In the genomic region with DNA sequence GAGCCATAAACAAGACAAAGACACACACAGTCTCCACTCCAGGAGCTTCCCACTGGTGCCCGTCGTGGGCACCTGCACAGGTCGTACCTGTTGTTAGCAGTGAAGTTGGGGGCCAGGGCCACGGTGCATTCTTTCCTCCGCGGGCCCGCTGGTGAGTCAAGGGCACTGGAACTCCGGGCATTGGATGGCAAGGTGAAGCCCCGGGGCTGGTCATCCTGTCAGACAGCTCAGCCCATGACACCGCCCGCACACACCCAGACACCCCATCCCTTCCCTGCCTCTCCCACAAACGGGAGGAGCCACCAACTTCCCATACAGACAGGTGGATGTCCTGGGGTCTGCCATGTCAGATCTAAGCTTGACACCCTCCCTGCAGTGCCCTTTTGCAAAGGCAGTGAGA, we compare ENCODE assay signal across 32 cellular contexts. TPM values are rescaled to one million over a fixed set of nuclear protein-coding genes. Genes with fewer than 3 reads are reported as not detected.
"Had no signal": no experiment of that assay in that cellular context is flagged by ENCODE, and none has a peak within 500 bp of the region (broad histone marks: within the 10 kb centered on the region; RNA-seq: fewer than 3 reads in every experiment).

No MANE protein-coding gene starts in this region.

- H3K79me2 ChIP-seq: hepatocyte had no signal

- H3K9me3 ChIP-seq: gastrocnemius medialis, heart left ventricle, left lung, mucosa of descending colon, prostate gland, right atrium auricular region, thyroid gland, upper lobe of left lung had no signal

- H3K27me3 ChIP-seq: gastrocnemius medialis, heart left ventricle, hepatocyte, left lung, right atrium auricular region, thyroid gland, upper lobe of left lung had no signal

- H3K4me1 ChIP-seq: gastrocnemius medialis, left lung, prostate gland, right atrium auricular region, thyroid gland, upper lobe of left lung had no signal

- H3K4me3 ChIP-seq: gastrocnemius medialis, heart left ventricle, hepatocyte, left lung, mucosa of descending colon, prostate gland, right atrium auricular region, smooth muscle cell, thyroid gland, upper lobe of left lung had no signal

- H3K36me3 ChIP-seq: gastrocnemius medialis, prostate gland, right atrium auricular region, thyroid gland had no signal

- ATAC-seq: gastrocnemius medialis, heart left ventricle, left cardiac atrium, left lung, mucosa of descending colon, sciatic nerve had no signal

- DNase-seq: cortex of kidney; foreskin fibroblast; gastrocnemius medialis; heart left ventricle; kidney; left cardiac atrium; left lung; mesenchymal stem cell; mucosa of descending colon; naive B cell; stimulated activated CD4-positive, alpha-beta T cell treated with anti-CD3 and anti-CD28 coated beads, Interleukin-12 subunit alpha, Interleukin-12 subunit beta, amount 100 ng/mL, for 4 hours; stimulated activated CD4-positive, alpha-beta T cell treated with anti-CD3 and anti-CD28 coated beads, Interleukin-1b, Interleukin-23, amount 100 ng/mL, for 48 hours; stimulated activated CD4-positive, alpha-beta T cell treated with anti-CD3 and anti-CD28 coated beads, Interleukin-4, amount 100 ng/mL, for 1 hour; stimulated activated CD8-positive, alpha-beta memory T cell treated with anti-CD3 and anti-CD28 coated beads, Interleukin-4, amount 100 ng/mL, for 48 hours; stimulated activated naive CD4-positive, alpha-beta T cell; stimulated activated naive CD8-positive, alpha-beta T cell treated with anti-CD3 and anti-CD28 coated beads, Interleukin-15, amount 100 ng/mL, for 72 hours; thyroid gland had no signal

- H2AFZ ChIP-seq: hepatocyte had no signal

- H3K4me2 ChIP-seq: hepatocyte, smooth muscle cell had no signal

- H3K27ac ChIP-seq: gastrocnemius medialis, heart left ventricle, hepatocyte, left lung, prostate gland, right atrium auricular region, thyroid gland, upper lobe of left lung had no signal

RNA-seq across cellular contexts. Expression of a gene that starts 40.6 kb away (rescaled TPM):
- total RNA-seq: osteocyte had no signal

RNA-seq across cellular contexts. Expression of a gene that starts 41.4 kb away (rescaled TPM):
- total RNA-seq: chondrocyte; dermis microvascular lymphatic vessel endothelial cell; gastrocnemius medialis; heart left ventricle; hepatocyte; kidney; left cardiac atrium; left lung; lower leg skin; lung microvascular endothelial cell; mucosa of descending colon; natural killer cell treated with Interleukin-12 subunit alpha and Interleukin-12 subunit beta and Interleukin-15 and Interleukin-18, amount 100 ng/mL, for 72 hours; neural crest cell; osteocyte; prostate gland; right atrium auricular region; sciatic nerve; smooth muscle cell; temporal lobe; thyroid gland; upper lobe of left lung had no signal
- polyA plus RNA-seq: esophagus, heart left ventricle, smooth muscle cell had no signal
